In the genomic region with DNA sequence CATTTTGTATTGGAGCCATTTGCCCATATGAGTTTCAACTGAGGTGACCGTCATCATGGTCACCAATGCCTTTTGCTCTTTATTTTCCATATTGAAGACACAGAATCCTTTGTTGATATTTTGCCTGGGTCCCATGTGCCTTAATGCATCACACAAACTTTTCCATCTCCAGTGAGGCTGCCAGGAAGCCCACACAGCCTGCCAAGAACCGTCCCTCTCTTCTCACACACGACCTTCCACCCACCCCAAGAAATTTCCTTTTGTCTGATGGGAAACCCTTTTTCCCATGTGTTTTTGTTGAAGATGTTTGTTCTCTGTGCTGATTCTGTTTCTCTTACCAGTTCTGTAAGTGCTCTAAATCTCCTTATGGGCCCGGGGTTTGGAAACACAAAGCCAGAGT, we compare ENCODE assay signal across 1 cellular context.
TF ChIP-seq lines count a peak whose summit lies in the region.

No MANE protein-coding gene starts in this region.

TF ChIP-seq in WTC11, 78 proteins besides CTCF, POLR2A, EP300 and RAD21 (continued from another document):
- TF ChIP-seq, protein P1, sequence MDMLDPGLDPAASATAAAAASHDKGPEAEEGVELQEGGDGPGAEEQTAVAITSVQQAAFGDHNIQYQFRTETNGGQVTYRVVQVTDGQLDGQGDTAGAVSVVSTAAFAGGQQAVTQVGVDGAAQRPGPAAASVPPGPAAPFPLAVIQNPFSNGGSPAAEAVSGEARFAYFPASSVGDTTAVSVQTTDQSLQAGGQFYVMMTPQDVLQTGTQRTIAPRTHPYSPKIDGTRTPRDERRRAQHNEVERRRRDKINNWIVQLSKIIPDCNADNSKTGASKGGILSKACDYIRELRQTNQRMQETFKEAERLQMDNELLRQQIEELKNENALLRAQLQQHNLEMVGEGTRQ (CRISPR knock-in tag; IDR thresholded peaks at IDR 0.05): no peak
- TF ChIP-seq, protein P2, sequence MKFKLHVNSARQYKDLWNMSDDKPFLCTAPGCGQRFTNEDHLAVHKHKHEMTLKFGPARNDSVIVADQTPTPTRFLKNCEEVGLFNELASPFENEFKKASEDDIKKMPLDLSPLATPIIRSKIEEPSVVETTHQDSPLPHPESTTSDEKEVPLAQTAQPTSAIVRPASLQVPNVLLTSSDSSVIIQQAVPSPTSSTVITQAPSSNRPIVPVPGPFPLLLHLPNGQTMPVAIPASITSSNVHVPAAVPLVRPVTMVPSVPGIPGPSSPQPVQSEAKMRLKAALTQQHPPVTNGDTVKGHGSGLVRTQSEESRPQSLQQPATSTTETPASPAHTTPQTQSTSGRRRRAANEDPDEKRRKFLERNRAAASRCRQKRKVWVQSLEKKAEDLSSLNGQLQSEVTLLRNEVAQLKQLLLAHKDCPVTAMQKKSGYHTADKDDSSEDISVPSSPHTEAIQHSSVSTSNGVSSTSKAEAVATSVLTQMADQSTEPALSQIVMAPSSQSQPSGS (CRISPR knock-in tag; IDR thresholded peaks at IDR 0.05; ENCODE audit: borderline replicate concordance, low read depth): no peak
- TF ChIP-seq ESRRA (CRISPR knock-in tag; IDR thresholded peaks at IDR 0.05; ENCODE audit: borderline replicate concordance) (no peak), ZNF121 (CRISPR knock-in tag; IDR thresholded peaks at IDR 0.05) (no peak), HMGA2 (CRISPR knock-in tag; IDR thresholded peaks at IDR 0.05) (no peak), ZNF219 (CRISPR knock-in tag; IDR thresholded peaks at IDR 0.05; ENCODE audit: borderline replicate concordance) (no peak)
- TF ChIP-seq, protein P3, sequence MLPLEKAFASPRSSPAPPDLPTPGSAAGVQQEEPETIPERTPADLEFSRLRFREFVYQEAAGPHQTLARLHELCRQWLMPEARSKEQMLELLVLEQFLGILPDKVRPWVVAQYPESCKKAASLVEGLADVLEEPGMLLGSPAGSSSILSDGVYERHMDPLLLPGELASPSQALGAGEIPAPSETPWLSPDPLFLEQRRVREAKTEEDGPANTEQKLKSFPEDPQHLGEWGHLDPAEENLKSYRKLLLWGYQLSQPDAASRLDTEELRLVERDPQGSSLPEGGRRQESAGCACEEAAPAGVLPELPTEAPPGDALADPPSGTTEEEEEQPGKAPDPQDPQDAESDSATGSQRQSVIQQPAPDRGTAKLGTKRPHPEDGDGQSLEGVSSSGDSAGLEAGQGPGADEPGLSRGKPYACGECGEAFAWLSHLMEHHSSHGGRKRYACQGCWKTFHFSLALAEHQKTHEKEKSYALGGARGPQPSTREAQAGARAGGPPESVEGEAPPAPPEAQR (CRISPR knock-in tag; IDR thresholded peaks at IDR 0.05): no peak
- TF ChIP-seq, protein P4, sequence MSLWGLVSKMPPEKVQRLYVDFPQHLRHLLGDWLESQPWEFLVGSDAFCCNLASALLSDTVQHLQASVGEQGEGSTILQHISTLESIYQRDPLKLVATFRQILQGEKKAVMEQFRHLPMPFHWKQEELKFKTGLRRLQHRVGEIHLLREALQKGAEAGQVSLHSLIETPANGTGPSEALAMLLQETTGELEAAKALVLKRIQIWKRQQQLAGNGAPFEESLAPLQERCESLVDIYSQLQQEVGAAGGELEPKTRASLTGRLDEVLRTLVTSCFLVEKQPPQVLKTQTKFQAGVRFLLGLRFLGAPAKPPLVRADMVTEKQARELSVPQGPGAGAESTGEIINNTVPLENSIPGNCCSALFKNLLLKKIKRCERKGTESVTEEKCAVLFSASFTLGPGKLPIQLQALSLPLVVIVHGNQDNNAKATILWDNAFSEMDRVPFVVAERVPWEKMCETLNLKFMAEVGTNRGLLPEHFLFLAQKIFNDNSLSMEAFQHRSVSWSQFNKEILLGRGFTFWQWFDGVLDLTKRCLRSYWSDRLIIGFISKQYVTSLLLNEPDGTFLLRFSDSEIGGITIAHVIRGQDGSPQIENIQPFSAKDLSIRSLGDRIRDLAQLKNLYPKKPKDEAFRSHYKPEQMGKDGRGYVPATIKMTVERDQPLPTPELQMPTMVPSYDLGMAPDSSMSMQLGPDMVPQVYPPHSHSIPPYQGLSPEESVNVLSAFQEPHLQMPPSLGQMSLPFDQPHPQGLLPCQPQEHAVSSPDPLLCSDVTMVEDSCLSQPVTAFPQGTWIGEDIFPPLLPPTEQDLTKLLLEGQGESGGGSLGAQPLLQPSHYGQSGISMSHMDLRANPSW (CRISPR knock-in tag; conservative IDR thresholded peaks at IDR 0.05; ENCODE audit: low read depth): no peak
- TF ChIP-seq, protein P5, sequence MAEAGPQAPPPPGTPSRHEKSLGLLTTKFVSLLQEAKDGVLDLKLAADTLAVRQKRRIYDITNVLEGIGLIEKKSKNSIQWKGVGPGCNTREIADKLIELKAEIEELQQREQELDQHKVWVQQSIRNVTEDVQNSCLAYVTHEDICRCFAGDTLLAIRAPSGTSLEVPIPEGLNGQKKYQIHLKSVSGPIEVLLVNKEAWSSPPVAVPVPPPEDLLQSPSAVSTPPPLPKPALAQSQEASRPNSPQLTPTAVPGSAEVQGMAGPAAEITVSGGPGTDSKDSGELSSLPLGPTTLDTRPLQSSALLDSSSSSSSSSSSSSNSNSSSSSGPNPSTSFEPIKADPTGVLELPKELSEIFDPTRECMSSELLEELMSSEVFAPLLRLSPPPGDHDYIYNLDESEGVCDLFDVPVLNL (CRISPR knock-in tag; IDR thresholded peaks at IDR 0.05; ENCODE audit: borderline replicate concordance, low read depth): no peak
- TF ChIP-seq, protein P6, sequence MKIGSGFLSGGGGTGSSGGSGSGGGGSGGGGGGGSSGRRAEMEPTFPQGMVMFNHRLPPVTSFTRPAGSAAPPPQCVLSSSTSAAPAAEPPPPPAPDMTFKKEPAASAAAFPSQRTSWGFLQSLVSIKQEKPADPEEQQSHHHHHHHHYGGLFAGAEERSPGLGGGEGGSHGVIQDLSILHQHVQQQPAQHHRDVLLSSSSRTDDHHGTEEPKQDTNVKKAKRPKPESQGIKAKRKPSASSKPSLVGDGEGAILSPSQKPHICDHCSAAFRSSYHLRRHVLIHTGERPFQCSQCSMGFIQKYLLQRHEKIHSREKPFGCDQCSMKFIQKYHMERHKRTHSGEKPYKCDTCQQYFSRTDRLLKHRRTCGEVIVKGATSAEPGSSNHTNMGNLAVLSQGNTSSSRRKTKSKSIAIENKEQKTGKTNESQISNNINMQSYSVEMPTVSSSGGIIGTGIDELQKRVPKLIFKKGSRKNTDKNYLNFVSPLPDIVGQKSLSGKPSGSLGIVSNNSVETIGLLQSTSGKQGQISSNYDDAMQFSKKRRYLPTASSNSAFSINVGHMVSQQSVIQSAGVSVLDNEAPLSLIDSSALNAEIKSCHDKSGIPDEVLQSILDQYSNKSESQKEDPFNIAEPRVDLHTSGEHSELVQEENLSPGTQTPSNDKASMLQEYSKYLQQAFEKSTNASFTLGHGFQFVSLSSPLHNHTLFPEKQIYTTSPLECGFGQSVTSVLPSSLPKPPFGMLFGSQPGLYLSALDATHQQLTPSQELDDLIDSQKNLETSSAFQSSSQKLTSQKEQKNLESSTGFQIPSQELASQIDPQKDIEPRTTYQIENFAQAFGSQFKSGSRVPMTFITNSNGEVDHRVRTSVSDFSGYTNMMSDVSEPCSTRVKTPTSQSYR (CRISPR knock-in tag; IDR thresholded peaks at IDR 0.05): no peak
